ENCODE assay signal across 17 cellular contexts in genomic region chr20:57445774-57446173, GRCh38. TPM values are rescaled to one million over a fixed set of nuclear protein-coding genes. Genes with fewer than 3 reads are reported as not detected.
DNase-seq lines count a peak whose midpoint lies in the region; ATAC-seq and TF ChIP-seq lines count a peak whose summit lies in the region.
"Had no signal": no experiment of that assay in that cellular context is flagged by ENCODE, and none has a peak within 500 bp of the region (broad histone marks: within the 10 kb centered on the region; RNA-seq: fewer than 3 reads in every experiment).

No MANE protein-coding gene starts in this region.

- no peak for TF ChIP-seq POLR2A in prostate gland (IDR thresholded peaks at IDR 0.05)
- TF ChIP-seq POLR2A in transverse colon (IDR thresholded peaks at IDR 0.05): no peak
- TF ChIP-seq POLR2A in ovary (IDR thresholded peaks at IDR 0.05): no peak

- no peak for TF ChIP-seq EP300 in transverse colon (IDR thresholded peaks at IDR 0.05; ENCODE audit: low read depth)
- no peak for TF ChIP-seq EP300 in ovary (IDR thresholded peaks at IDR 0.05)

- H3K27me3 ChIP-seq in left ventricle myocardium inferior (ENCODE audit: low read depth) (peaks cover 11% of the 10 kb centered on the region), prostate gland (replicated peaks; ENCODE audit: insufficient read depth) (no peaks in the 10 kb centered on the region), transverse colon (no peaks in the 10 kb centered on the region), ovary (no peaks in the 10 kb centered on the region)

- no peak overlapping the region for H3K4me3 ChIP-seq in left ventricle myocardium inferior
- no peak overlapping the region for H3K4me3 ChIP-seq in coronary artery
- H3K4me3 ChIP-seq in prostate gland: no peak overlapping the region
- H3K4me3 ChIP-seq in transverse colon: no peak overlapping the region
- H3K4me3 ChIP-seq in ovary: no peak overlapping the region

- ATAC-seq in Right ventricle myocardium inferior: no peak
- ATAC-seq: Panc1 had no signal

- DNase-seq in left ventricle myocardium inferior: no peak
- DNase-seq in Right ventricle myocardium inferior (ENCODE audit: missing footprints): no peak
- DNase-seq in coronary artery (ENCODE audit: low spot score): no peak
- DNase-seq in prostate gland (ENCODE audit: low spot score): no peak
- DNase-seq in transverse colon: no peak
- no peak for DNase-seq in ovary
- DNase-seq in COLO829 (ENCODE audit: low spot score): no peak
- DNase-seq in hepatic stellate cell (ENCODE audit: low spot score): no peak
- DNase-seq: Caco-2, DMS153, GOT3, NCI-H1048, NCI-H2107, NCI-H2227 treated with DMSO at 0.1 percent for 48 hours, NCI-H524 treated with DMSO at 0.1 percent for 48 hours had no signal

- 91% methylated on average over 3 of the region's 3 CpGs for WGBS in prostate gland
- WGBS in transverse colon (ENCODE audit: low coverage in 1 of 2), 2 donors: 86 to 88% methylated on average over 1 to 3 of the region's 3 CpGs
- WGBS in ovary, 3 donors: 51 to 58% (median 58%) methylated on average over 3 of the region's 3 CpGs

- H3K4me1 ChIP-seq in left ventricle myocardium inferior: peaks cover 52% of the 10 kb centered on the region
- peaks cover 13% of the 10 kb centered on the region for H3K4me1 ChIP-seq in prostate gland (replicated peaks)
- peaks cover 12 to 25% (median 17%) of the 10 kb centered on the region in 4 donors for H3K4me1 ChIP-seq in transverse colon
- H3K4me1 ChIP-seq in ovary (ENCODE audit: insufficient read depth): peaks cover 9% of the 10 kb centered on the region
- H3K4me1 ChIP-seq: Caco-2 had no signal

- H3K9me3 ChIP-seq in left ventricle myocardium inferior (replicated peaks) (peaks cover 5% of the 10 kb centered on the region), prostate gland (no peaks in the 10 kb centered on the region), transverse colon (no peaks in the 10 kb centered on the region), ovary (no peaks in the 10 kb centered on the region)

- intact Hi-C loops in left ventricle myocardium inferior (cut with micrococcal nuclease) (no loop called here), Right ventricle myocardium inferior (cut with DNase I) (no loop called here), prostate gland (cut with DNase I) (no loop called here), transverse colon (cut with DNase I; ENCODE audit: low total_unique reads) (loop anchor here (2.0 kb wide), 1 partner anchor 19 kb away; no protein-coding TSS in a partner anchor), ovary (cut with DNase I) (loop anchor here in 1 of 4 donors (10.0 kb wide), 1 partner anchor 49 kb away; no protein-coding TSS in a partner anchor)

- no peaks in the 10 kb centered on the region for H3K36me3 ChIP-seq in left ventricle myocardium inferior
- H3K36me3 ChIP-seq in prostate gland: no peaks in the 10 kb centered on the region
- no peaks in the 10 kb centered on the region for H3K36me3 ChIP-seq in transverse colon
- H3K36me3 ChIP-seq in ovary: no peaks in the 10 kb centered on the region

- H3K27ac ChIP-seq in left ventricle myocardium inferior (replicated peaks): peak overlapping the region; percentile 67
- H3K27ac ChIP-seq in coronary artery: peak overlapping the region; percentile 30 to 52
- peak overlapping the region; percentile 9 to 36 for H3K27ac ChIP-seq in prostate gland
- peak overlapping the region; percentile 28 to 86 (median 64) for H3K27ac ChIP-seq in transverse colon
- H3K27ac ChIP-seq in ovary: peak overlapping the region in 1 of 2 donors; percentile 26
- H3K27ac ChIP-seq: KMS-11 had no signal

- TF ChIP-seq CTCF in left ventricle myocardium inferior (IDR thresholded peaks at IDR 0.05; ENCODE audit: borderline replicate concordance) (no peak), coronary artery (IDR thresholded peaks at IDR 0.05) (no peak), prostate gland (IDR thresholded peaks at IDR 0.05) (no peak), transverse colon (IDR thresholded peaks at IDR 0.05) (no peak), ovary (IDR thresholded peaks at IDR 0.05) (no peak)

- in situ Hi-C loops in transverse colon (cut with MboI; ENCODE audit: low pct_ligation_motif_present in 1 of 4, low pct_unique_long_range_greater_than_20kb in 1 of 4, low sequenced_read_pairs in 3 of 4): no loop called here

RNA-seq across cellular contexts. Expression of gene RBM38, which starts 54.6 kb away (rescaled TPM):
- total RNA-seq in left ventricle myocardium inferior (75.5 TPM), Right ventricle myocardium inferior (89.6 TPM), prostate gland (100 to 1,000 TPM in 1 of 2 donors, 10 to 100 TPM in 1; 29.9 to 104 TPM), transverse colon (10 to 100 TPM; 26.5 to 37.4 (median 30.4) TPM), ovary (10 to 100 TPM; 20.0 to 77.6 (median 39.3) TPM)
- polyA plus RNA-seq in ovary: 10 to 100 TPM in 1 of 2 donors, 1 to 10 TPM in 1; 6.3 to 36.6 TPM
